ENCODE assay signal across 1 cellular context in genomic region chr10:103696411-103697145, GRCh38.
A peak's percentile ranks its signal among the peaks of the same experiment; 100 is the strongest.
TF ChIP-seq lines count a peak whose summit lies in the region.

No MANE protein-coding gene starts in this region.

TF ChIP-seq in H1, 55 proteins besides CTCF, POLR2A, EP300 and RAD21 (continued from another document):
- peak in 1 of 2 experiments; percentile 76; a peak in 1 of 4 replicates for TF ChIP-seq HDAC2 (IDR thresholded peaks at IDR 0.05; ENCODE audit: borderline replicate concordance in 1 of 2, low read depth in 2 of 2, low read length in 2 of 2)
- TF ChIP-seq RBBP5 (IDR thresholded peaks at IDR 0.05; ENCODE audit: borderline replicate concordance, low read depth, low read length) = no peak
- TF ChIP-seq CEBPB (IDR thresholded peaks at IDR 0.05; ENCODE audit: low read depth, low read length) = 0 out of 2 replicates have a peak, but pooled peaks have one; percentile 52
- TF ChIP-seq SIRT6 (IDR thresholded peaks at IDR 0.05; ENCODE audit: low read length) = no peak
